Comparison of ENCODE assay signal across 9 cellular contexts in genomic region chr19:17424743-17425365, GRCh38. TPM values are rescaled to one million over a fixed set of nuclear protein-coding genes. Genes with fewer than 3 reads are reported as not detected.
DNase-seq lines count a peak whose midpoint lies in the region; ATAC-seq and TF ChIP-seq lines count a peak whose summit lies in the region.
"Had no signal": no experiment of that assay in that cellular context is flagged by ENCODE, and none has a peak within 500 bp of the region (broad histone marks: within the 10 kb centered on the region; RNA-seq: fewer than 3 reads in every experiment).

No MANE protein-coding gene starts in this region.

- no peaks in the 10 kb centered on the region for H3K9me3 ChIP-seq in SJCRH30 (replicated peaks)
- no peaks in the 10 kb centered on the region for H3K9me3 ChIP-seq in neural cell (ENCODE audit: low read length)

- H3K4me3 ChIP-seq in SJCRH30 (no peak overlapping the region), neural cell (ENCODE audit: low read length) (no peak overlapping the region)

- H3K4me3 Mint-ChIP-seq in endothelial cell (ENCODE audit: unreplicated experiment), result no peak overlapping the region

- H3K9ac ChIP-seq in neural cell (ENCODE audit: low read length), result no peak overlapping the region

- H3K27me3 Mint-ChIP-seq in endothelial cell (ENCODE audit: unreplicated experiment), result peaks cover 9% of the 10 kb centered on the region

- no peaks in the 10 kb centered on the region for H3K9me2 ChIP-seq in neural cell (ENCODE audit: insufficient read depth, low read length)

- no peak overlapping the region for H3K27ac ChIP-seq in SJCRH30
- H3K27ac ChIP-seq in neural cell (ENCODE audit: low read length), result no peak overlapping the region

- TF ChIP-seq EP300 in neural cell (conservative IDR thresholded peaks at IDR 0.05; ENCODE audit: poor library complexity, severe bottlenecking), result no peak

- TF ChIP-seq RAD21 in neural cell (conservative IDR thresholded peaks at IDR 0.05), result peak; percentile 31

- no peaks in the 10 kb centered on the region for H4K20me1 ChIP-seq in neural cell (ENCODE audit: insufficient read depth)

- H3K4me1 ChIP-seq in SJCRH30, result peaks cover 6% of the 10 kb centered on the region; the same call in 1 of the 2 replicates

- H3K4me1 Mint-ChIP-seq in endothelial cell (ENCODE audit: unreplicated experiment), result peaks cover 4% of the 10 kb centered on the region

- H3K27me3 ChIP-seq in SJCRH30, result peaks cover 11% of the 10 kb centered on the region
- H3K27me3 ChIP-seq in neural cell (ENCODE audit: insufficient read depth, low read depth, low read length), result no peaks in the 10 kb centered on the region

- ATAC-seq in HG02870 (IDR thresholded peaks at IDR 0.05; ENCODE audit: unreplicated experiment), result no peak

- H3K36me3 Mint-ChIP-seq in endothelial cell (ENCODE audit: low read depth, unreplicated experiment), result peaks cover 11% of the 10 kb centered on the region

- no peaks in the 10 kb centered on the region for H3K36me3 ChIP-seq in SJCRH30
- no peaks in the 10 kb centered on the region for H3K36me3 ChIP-seq in neural cell (ENCODE audit: insufficient read depth, low read length)

- peak; percentile 61 for TF ChIP-seq CTCF in GM12874 (IDR thresholded peaks at IDR 0.05; ENCODE audit: insufficient read depth, low read depth, low read length)
- TF ChIP-seq CTCF in endothelial cell (IDR thresholded peaks at IDR 0.05; ENCODE audit: unreplicated experiment), result no peak
- TF ChIP-seq CTCF in neural cell (IDR thresholded peaks at IDR 0.05; ENCODE audit: poor library complexity, severe bottlenecking), result peak; percentile 44

- no peak overlapping the region for H3K27ac Mint-ChIP-seq in endothelial cell (ENCODE audit: unreplicated experiment)

- no peaks in the 10 kb centered on the region for H3F3A ChIP-seq in neural cell (ENCODE audit: insufficient read depth, low read length, poor library complexity, severe bottlenecking)

- DNase-seq in AG08396 (ENCODE audit: low spot score) (peak; percentile 57), SJCRH30 (peak; percentile 84), endothelial cell (ENCODE audit: low spot score) (peak; percentile 80), mesenteric fat pad (ENCODE audit: low spot score) (no peak), NOMO-1 treated with DMSO at 0.1 percent for 48 hours (lab: John Stamatoyannopoulos, UW; ENCODE audit: unreplicated experiment) (no peak)

- no peaks in the 10 kb centered on the region for H3K79me2 ChIP-seq in neural cell (replicated peaks; ENCODE audit: insufficient read depth, low read length)

- H3K4me2 ChIP-seq in neural cell (ENCODE audit: low read length), result no peak overlapping the region

- no peak overlapping the region for H2AFZ ChIP-seq in neural cell (ENCODE audit: low read depth, low read length)

- H3K9me3 Mint-ChIP-seq in endothelial cell (ENCODE audit: unreplicated experiment), result peaks cover 3% of the 10 kb centered on the region

TF ChIP-seq in neural cell, 6 proteins besides CTCF, POLR2A, EP300 and RAD21:
- TF ChIP-seq SMC3 (conservative IDR thresholded peaks at IDR 0.05; ENCODE audit: poor library complexity) (peak; percentile 16), EZH2 (IDR thresholded peaks at IDR 0.05; ENCODE audit: borderline replicate concordance, insufficient read depth, low read length, poor library complexity, severe bottlenecking) (no peak), MXI1 (conservative IDR thresholded peaks at IDR 0.05; ENCODE audit: poor library complexity, severe bottlenecking) (no peak), POLR2AphosphoS5 (IDR thresholded peaks at IDR 0.05) (no peak)
- TF ChIP-seq, protein P1, sequence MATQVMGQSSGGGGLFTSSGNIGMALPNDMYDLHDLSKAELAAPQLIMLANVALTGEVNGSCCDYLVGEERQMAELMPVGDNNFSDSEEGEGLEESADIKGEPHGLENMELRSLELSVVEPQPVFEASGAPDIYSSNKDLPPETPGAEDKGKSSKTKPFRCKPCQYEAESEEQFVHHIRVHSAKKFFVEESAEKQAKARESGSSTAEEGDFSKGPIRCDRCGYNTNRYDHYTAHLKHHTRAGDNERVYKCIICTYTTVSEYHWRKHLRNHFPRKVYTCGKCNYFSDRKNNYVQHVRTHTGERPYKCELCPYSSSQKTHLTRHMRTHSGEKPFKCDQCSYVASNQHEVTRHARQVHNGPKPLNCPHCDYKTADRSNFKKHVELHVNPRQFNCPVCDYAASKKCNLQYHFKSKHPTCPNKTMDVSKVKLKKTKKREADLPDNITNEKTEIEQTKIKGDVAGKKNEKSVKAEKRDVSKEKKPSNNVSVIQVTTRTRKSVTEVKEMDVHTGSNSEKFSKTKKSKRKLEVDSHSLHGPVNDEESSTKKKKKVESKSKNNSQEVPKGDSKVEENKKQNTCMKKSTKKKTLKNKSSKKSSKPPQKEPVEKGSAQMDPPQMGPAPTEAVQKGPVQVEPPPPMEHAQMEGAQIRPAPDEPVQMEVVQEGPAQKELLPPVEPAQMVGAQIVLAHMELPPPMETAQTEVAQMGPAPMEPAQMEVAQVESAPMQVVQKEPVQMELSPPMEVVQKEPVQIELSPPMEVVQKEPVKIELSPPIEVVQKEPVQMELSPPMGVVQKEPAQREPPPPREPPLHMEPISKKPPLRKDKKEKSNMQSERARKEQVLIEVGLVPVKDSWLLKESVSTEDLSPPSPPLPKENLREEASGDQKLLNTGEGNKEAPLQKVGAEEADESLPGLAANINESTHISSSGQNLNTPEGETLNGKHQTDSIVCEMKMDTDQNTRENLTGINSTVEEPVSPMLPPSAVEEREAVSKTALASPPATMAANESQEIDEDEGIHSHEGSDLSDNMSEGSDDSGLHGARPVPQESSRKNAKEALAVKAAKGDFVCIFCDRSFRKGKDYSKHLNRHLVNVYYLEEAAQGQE (IDR thresholded peaks at IDR 0.05; ENCODE audit: borderline replicate concordance), result no peak

RNA-seq across cellular contexts. Expression of gene MVB12A, which starts 5.0 kb away (rescaled TPM):
- total RNA-seq in SJCRH30 (2014; rRNA removed; shearing (Covaris generic)), result 34.4 and 41.2 TPM in 2 replicates
- 107 TPM for total RNA-seq in endothelial cell (ENCODE audit: unreplicated experiment)
- 43.8 and 48.6 TPM in 2 replicates for polyA plus RNA-seq in neural cell
- 19.7 and 27.0 TPM in 2 replicates for polyA minus RNA-seq in neural cell
- 46.9 TPM for total RNA-seq in mesenteric fat pad

RNA-seq across cellular contexts. Expression of gene BST2, which starts 19.4 kb away (rescaled TPM):
- 19.9 and 20.6 TPM in 2 replicates for total RNA-seq in SJCRH30 (2014; rRNA removed; shearing (Covaris generic))
- total RNA-seq in endothelial cell (ENCODE audit: unreplicated experiment) (97.8 TPM), mesenteric fat pad (185 TPM)
- not detected in 2 replicates for polyA plus RNA-seq in neural cell
- not detected in 2 replicates for polyA minus RNA-seq in neural cell

RNA-seq across cellular contexts. Expression of gene TMEM221, which starts 23.6 kb away (rescaled TPM):
- total RNA-seq in SJCRH30 (2014; rRNA removed; shearing (Covaris generic)), result 0.10 TPM in 1 of 2 replicates, not detected in the other
- 1.4 TPM for total RNA-seq in endothelial cell (ENCODE audit: unreplicated experiment)
- polyA plus RNA-seq in neural cell, result not detected in 2 replicates
- polyA minus RNA-seq in neural cell, result not detected in 2 replicates
- not detected for total RNA-seq in mesenteric fat pad

RNA-seq across cellular contexts. Expression of gene CCDC194, which starts 30.9 kb away (rescaled TPM):
- total RNA-seq in SJCRH30 (2014; rRNA removed; shearing (Covaris generic)), result not detected in 2 replicates
- 2.7 TPM for total RNA-seq in endothelial cell (ENCODE audit: unreplicated experiment)
- not detected in 2 replicates for polyA plus RNA-seq in neural cell
- not detected in 2 replicates for polyA minus RNA-seq in neural cell
- 0.87 TPM for total RNA-seq in mesenteric fat pad
- total RNA-seq: subcutaneous adipose tissue had no signal

RNA-seq across cellular contexts. Expression of gene NXNL1, which starts 35.9 kb away (rescaled TPM):
- not detected in 2 replicates for total RNA-seq in SJCRH30 (2014; rRNA removed; shearing (Covaris generic))
- total RNA-seq in endothelial cell (ENCODE audit: unreplicated experiment) (not detected), mesenteric fat pad (1.3 TPM)
- not detected in 2 replicates for polyA plus RNA-seq in neural cell
- polyA minus RNA-seq in neural cell, result not detected in 2 replicates

Comparison
In these comparisons a context has a peak if more than half of its experiments do, and no peak if none do; other contexts are left out.
1. DNase-seq: peak in AG08396 (single experiment), SJCRH30 (2 of 2) and endothelial cell (single experiment); none in mesenteric fat pad (single experiment) and NOMO-1 treated with DMSO at 0.1 percent for 48 hours (single experiment).